8 cellular contexts compared by ENCODE assay signal in the genomic region with DNA sequence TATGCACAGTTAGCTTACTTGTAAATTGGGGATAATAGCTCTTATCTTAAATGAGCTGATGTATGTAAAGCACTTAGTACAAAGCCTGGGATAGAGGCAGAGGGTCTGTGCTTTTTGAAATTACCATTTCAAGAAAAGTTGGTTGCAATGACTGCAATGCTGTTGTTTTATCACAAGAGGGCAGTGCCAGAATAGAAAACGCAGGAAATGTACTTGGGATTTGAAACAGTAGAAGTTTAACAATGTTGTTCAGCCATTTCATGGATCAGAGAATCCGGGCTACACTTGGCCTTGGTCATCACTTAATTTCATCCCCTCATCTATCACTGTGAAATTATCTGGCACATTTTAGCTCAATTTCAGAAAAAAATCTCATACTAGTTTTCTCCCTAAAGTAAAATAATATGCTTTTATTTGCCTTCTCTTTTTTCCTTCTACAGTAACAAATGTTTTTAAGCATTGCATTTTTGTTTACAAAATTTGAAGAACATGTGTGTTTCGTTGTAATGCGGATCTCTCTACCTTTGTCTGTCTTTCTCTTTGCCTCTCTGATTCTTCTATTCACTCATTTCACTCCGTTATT.
DNase-seq lines count a peak whose midpoint lies in the region; ATAC-seq and TF ChIP-seq lines count a peak whose summit lies in the region.

No MANE protein-coding gene starts in this region.

- no peaks in the 10 kb centered on the region for H3K4me1 ChIP-seq in right lobe of liver

- H3K9me3 ChIP-seq in right lobe of liver, result no peaks in the 10 kb centered on the region

- no peak overlapping the region for H3K4me3 ChIP-seq in right lobe of liver

- intact Hi-C loops in right lobe of liver (cut with DNase I), result loop anchor here in 1 of 2 donors (5.0 kb wide), 1 partner anchor 126 kb away; no protein-coding TSS in a partner anchor

- H3K27ac Mint-ChIP-seq in chondrocyte (ENCODE audit: unreplicated experiment), result no peak overlapping the region
- no peak overlapping the region for H3K27ac Mint-ChIP-seq in activated naive CD8-positive, alpha-beta T cell treated with anti-CD3 and anti-CD28 coated beads for 36 hours

- no peak for TF ChIP-seq POLR2A in right lobe of liver (IDR thresholded peaks at IDR 0.05)

- H3K9me3 Mint-ChIP-seq in chondrocyte (ENCODE audit: low read depth), result peaks cover 11% of the 10 kb centered on the region
- H3K9me3 Mint-ChIP-seq in activated naive CD8-positive, alpha-beta T cell treated with anti-CD3 and anti-CD28 coated beads for 36 hours, result peaks cover 14% of the 10 kb centered on the region

- peak; percentile 13 for DNase-seq in COLO668 (lab: John Stamatoyannopoulos, UW; ENCODE audit: unreplicated experiment)
- peak; percentile 61 for DNase-seq in HT-29 (ENCODE audit: low spot score)
- DNase-seq in NOMO-1 treated with DMSO at 0.1 percent for 48 hours (lab: John Stamatoyannopoulos, UW; ENCODE audit: unreplicated experiment), result peak; percentile 41
- no peak for DNase-seq in chondrocyte (ENCODE audit: low spot score)
- DNase-seq in right lobe of liver, result no peak
- DNase-seq in activated CD4-positive, CD25-positive, alpha-beta regulatory T cell (lab: John Stamatoyannopoulos, UW), result no peak
- no peak for DNase-seq in activated naive CD8-positive, alpha-beta T cell treated with anti-CD3 and anti-CD28 coated beads for 36 hours

- peaks cover 4% of the 10 kb centered on the region for H3K4me1 Mint-ChIP-seq in chondrocyte (ENCODE audit: low read depth)
- peaks cover 5% of the 10 kb centered on the region for H3K4me1 Mint-ChIP-seq in activated naive CD8-positive, alpha-beta T cell treated with anti-CD3 and anti-CD28 coated beads for 36 hours

- no peaks in the 10 kb centered on the region for H3K36me3 ChIP-seq in right lobe of liver

- H3K27me3 ChIP-seq in right lobe of liver, result no peaks in the 10 kb centered on the region

- 9% methylated on average over 5 of the region's 5 CpGs for WGBS in right lobe of liver (ENCODE audit: insufficient coverage, low coverage, low lambda C conversion rate, missing lambda C conversion rate)

- ATAC-seq in right lobe of liver, result peak; percentile 81 to 91 (median 86)
- ATAC-seq in GM18867 (IDR thresholded peaks at IDR 0.05; ENCODE audit: unreplicated experiment), result no peak

- H3K27me3 Mint-ChIP-seq in chondrocyte (ENCODE audit: low read depth), result no peaks in the 10 kb centered on the region
- H3K27me3 Mint-ChIP-seq in activated naive CD8-positive, alpha-beta T cell treated with anti-CD3 and anti-CD28 coated beads for 36 hours, result no peaks in the 10 kb centered on the region

- TF ChIP-seq CTCF in chondrocyte (IDR thresholded peaks at IDR 0.05), result peak; percentile 96
- peak; percentile 79 to 89 (median 86) for TF ChIP-seq CTCF in right lobe of liver (IDR thresholded peaks at IDR 0.05)

- no peak overlapping the region for H3K27ac ChIP-seq in right lobe of liver

- H3K4me3 Mint-ChIP-seq in chondrocyte (ENCODE audit: unreplicated experiment), result no peak overlapping the region
- H3K4me3 Mint-ChIP-seq in activated naive CD8-positive, alpha-beta T cell treated with anti-CD3 and anti-CD28 coated beads for 36 hours, result no peak overlapping the region

- peaks cover 5% of the 10 kb centered on the region for H3K36me3 Mint-ChIP-seq in chondrocyte (ENCODE audit: low read depth)
- peaks cover 6% of the 10 kb centered on the region for H3K36me3 Mint-ChIP-seq in activated naive CD8-positive, alpha-beta T cell treated with anti-CD3 and anti-CD28 coated beads for 36 hours

Comparison
In these comparisons a context has a peak if more than half of its experiments do, and no peak if none do; other contexts are left out.
1. DNase-seq: peak in COLO668 (single experiment), HT-29 (single experiment) and NOMO-1 treated with DMSO at 0.1 percent for 48 hours (single experiment); none in chondrocyte (single experiment), right lobe of liver (0 of 3), activated CD4-positive, CD25-positive, alpha-beta regulatory T cell (0 of 4) and activated naive CD8-positive, alpha-beta T cell treated with anti-CD3 and anti-CD28 coated beads for 36 hours (single experiment).